ENCODE assay signal across 2 cellular contexts in the genomic region with DNA sequence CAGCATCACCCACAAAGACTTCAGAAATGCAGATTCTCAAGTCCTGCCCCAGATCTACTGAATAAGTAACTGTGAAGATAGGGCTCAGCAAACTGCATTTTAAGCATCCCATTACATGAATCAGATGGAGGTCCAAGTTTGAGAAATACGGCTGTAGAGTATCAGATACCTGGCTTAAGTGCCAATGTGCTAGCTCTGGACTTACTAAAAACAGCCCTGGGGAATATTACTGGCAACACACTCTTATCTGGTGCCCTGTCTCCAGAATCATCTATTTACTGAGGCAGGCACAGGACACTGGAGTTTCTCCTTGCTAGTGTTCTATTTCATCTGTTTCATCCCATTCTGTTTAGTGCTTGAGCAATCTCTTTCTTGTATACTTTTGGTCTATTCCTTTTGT.
TF ChIP-seq lines count a peak whose summit lies in the region.

No MANE protein-coding gene starts in this region.

TF ChIP-seq in SK-N-SH, 30 proteins besides CTCF, POLR2A, EP300 and RAD21 (continued from another document):
- TF ChIP-seq FOSL2 (IDR thresholded peaks at IDR 0.05; ENCODE audit: borderline replicate concordance, low read depth) (no peak), ELF1 (IDR thresholded peaks at IDR 0.05) (no peak), FOXM1 (IDR thresholded peaks at IDR 0.05; ENCODE audit: low read depth) (no peak), POLR2AphosphoS5 (IDR thresholded peaks at IDR 0.05; ENCODE audit: low read depth, low read length) (no peak), GATA2 (CRISPR knock-in tag; IDR thresholded peaks at IDR 0.05) (no peak), YY1 (IDR thresholded peaks at IDR 0.05; ENCODE audit: low read depth) (no peak), GABPA (IDR thresholded peaks at IDR 0.05; ENCODE audit: low read depth) (no peak), FOXJ3 (CRISPR knock-in tag; IDR thresholded peaks at IDR 0.05) (no peak)
- TF ChIP-seq, protein P1, sequence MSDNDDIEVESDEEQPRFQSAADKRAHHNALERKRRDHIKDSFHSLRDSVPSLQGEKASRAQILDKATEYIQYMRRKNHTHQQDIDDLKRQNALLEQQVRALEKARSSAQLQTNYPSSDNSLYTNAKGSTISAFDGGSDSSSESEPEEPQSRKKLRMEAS (IDR thresholded peaks at IDR 0.05; ENCODE audit: low read depth): no peak

TF ChIP-seq in SK-N-SH treated with all-trans-retinoic acid at 6 μM for 48 hours, 23 proteins besides CTCF, POLR2A, EP300 and RAD21 (continued from another document):
- TF ChIP-seq, protein P2, sequence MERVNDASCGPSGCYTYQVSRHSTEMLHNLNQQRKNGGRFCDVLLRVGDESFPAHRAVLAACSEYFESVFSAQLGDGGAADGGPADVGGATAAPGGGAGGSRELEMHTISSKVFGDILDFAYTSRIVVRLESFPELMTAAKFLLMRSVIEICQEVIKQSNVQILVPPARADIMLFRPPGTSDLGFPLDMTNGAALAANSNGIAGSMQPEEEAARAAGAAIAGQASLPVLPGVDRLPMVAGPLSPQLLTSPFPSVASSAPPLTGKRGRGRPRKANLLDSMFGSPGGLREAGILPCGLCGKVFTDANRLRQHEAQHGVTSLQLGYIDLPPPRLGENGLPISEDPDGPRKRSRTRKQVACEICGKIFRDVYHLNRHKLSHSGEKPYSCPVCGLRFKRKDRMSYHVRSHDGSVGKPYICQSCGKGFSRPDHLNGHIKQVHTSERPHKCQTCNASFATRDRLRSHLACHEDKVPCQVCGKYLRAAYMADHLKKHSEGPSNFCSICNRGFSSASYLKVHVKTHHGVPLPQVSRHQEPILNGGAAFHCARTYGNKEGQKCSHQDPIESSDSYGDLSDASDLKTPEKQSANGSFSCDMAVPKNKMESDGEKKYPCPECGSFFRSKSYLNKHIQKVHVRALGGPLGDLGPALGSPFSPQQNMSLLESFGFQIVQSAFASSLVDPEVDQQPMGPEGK (CRISPR knock-in tag; IDR thresholded peaks at IDR 0.05; ENCODE audit: borderline replicate concordance): no peak
- TF ChIP-seq SNAI2 (CRISPR knock-in tag; IDR thresholded peaks at IDR 0.05): no peak
- TF ChIP-seq, protein P3, sequence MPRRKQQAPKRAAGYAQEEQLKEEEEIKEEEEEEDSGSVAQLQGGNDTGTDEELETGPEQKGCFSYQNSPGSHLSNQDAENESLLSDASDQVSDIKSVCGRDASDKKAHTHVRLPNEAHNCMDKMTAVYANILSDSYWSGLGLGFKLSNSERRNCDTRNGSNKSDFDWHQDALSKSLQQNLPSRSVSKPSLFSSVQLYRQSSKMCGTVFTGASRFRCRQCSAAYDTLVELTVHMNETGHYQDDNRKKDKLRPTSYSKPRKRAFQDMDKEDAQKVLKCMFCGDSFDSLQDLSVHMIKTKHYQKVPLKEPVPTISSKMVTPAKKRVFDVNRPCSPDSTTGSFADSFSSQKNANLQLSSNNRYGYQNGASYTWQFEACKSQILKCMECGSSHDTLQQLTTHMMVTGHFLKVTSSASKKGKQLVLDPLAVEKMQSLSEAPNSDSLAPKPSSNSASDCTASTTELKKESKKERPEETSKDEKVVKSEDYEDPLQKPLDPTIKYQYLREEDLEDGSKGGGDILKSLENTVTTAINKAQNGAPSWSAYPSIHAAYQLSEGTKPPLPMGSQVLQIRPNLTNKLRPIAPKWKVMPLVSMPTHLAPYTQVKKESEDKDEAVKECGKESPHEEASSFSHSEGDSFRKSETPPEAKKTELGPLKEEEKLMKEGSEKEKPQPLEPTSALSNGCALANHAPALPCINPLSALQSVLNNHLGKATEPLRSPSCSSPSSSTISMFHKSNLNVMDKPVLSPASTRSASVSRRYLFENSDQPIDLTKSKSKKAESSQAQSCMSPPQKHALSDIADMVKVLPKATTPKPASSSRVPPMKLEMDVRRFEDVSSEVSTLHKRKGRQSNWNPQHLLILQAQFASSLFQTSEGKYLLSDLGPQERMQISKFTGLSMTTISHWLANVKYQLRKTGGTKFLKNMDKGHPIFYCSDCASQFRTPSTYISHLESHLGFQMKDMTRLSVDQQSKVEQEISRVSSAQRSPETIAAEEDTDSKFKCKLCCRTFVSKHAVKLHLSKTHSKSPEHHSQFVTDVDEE (CRISPR knock-in tag; IDR thresholded peaks at IDR 0.05): no peak
- TF ChIP-seq ESRRG (CRISPR knock-in tag; IDR thresholded peaks at IDR 0.05): no peak
- no peak for TF ChIP-seq BACH2 (CRISPR knock-in tag; IDR thresholded peaks at IDR 0.05; ENCODE audit: borderline replicate concordance)
- no peak for TF ChIP-seq ZNF70 (CRISPR knock-in tag; IDR thresholded peaks at IDR 0.05)
- no peak for TF ChIP-seq ZC3H10 (CRISPR knock-in tag; IDR thresholded peaks at IDR 0.05)
- TF ChIP-seq ZNF8 (CRISPR knock-in tag; IDR thresholded peaks at IDR 0.05): no peak
- TF ChIP-seq ZFP30 (CRISPR knock-in tag; IDR thresholded peaks at IDR 0.05): no peak
- TF ChIP-seq TOX (CRISPR knock-in tag; IDR thresholded peaks at IDR 0.05; ENCODE audit: borderline replicate concordance): no peak
- TF ChIP-seq, protein P4, sequence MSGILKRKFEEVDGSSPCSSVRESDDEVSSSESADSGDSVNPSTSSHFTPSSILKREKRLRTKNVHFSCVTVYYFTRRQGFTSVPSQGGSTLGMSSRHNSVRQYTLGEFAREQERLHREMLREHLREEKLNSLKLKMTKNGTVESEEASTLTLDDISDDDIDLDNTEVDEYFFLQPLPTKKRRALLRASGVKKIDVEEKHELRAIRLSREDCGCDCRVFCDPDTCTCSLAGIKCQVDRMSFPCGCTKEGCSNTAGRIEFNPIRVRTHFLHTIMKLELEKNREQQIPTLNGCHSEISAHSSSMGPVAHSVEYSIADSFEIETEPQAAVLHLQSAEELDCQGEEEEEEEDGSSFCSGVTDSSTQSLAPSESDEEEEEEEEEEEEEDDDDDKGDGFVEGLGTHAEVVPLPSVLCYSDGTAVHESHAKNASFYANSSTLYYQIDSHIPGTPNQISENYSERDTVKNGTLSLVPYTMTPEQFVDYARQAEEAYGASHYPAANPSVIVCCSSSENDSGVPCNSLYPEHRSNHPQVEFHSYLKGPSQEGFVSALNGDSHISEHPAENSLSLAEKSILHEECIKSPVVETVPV (CRISPR knock-in tag; IDR thresholded peaks at IDR 0.05): no peak
- TF ChIP-seq OSR1 (CRISPR knock-in tag; IDR thresholded peaks at IDR 0.05): no peak
- TF ChIP-seq PPARA (CRISPR knock-in tag; IDR thresholded peaks at IDR 0.05; ENCODE audit: borderline replicate concordance): no peak
- no peak for TF ChIP-seq ARNTL (CRISPR knock-in tag; IDR thresholded peaks at IDR 0.05; ENCODE audit: borderline replicate concordance, low read depth)
- TF ChIP-seq ZFP3 (CRISPR knock-in tag; IDR thresholded peaks at IDR 0.05): no peak
